In genomic region chr12:93183940-93184663, GRCh38 we compare ENCODE assay signal across 8 cellular contexts.
A peak's percentile ranks its signal among the peaks of the same experiment; 100 is the strongest.
DNase-seq lines count a peak whose midpoint lies in the region; ATAC-seq and TF ChIP-seq lines count a peak whose summit lies in the region.

No MANE protein-coding gene starts in this region.

- intact Hi-C loops in body of pancreas (cut with DNase I): no loop called here
- intact Hi-C loops in A673 (cut with micrococcal nuclease; ENCODE audit: unreplicated experiment): no loop called here

- no peaks in the 10 kb centered on the region for H3K79me2 ChIP-seq in DOHH2 (ENCODE audit: control insufficient read depth, low read length)

- H3K4me1 ChIP-seq in DOHH2 (ENCODE audit: control insufficient read depth, low read length): peaks cover 52% of the 10 kb centered on the region
- H3K4me1 ChIP-seq in body of pancreas: no peaks in the 10 kb centered on the region
- H3K4me1 ChIP-seq in muscle layer of colon (ENCODE audit: insufficient read depth, low read length): peaks cover 43% of the 10 kb centered on the region
- H3K4me1 ChIP-seq in A673 (ENCODE audit: insufficient read depth, low read length, poor library complexity, severe bottlenecking): no peaks in the 10 kb centered on the region

- H3K27ac ChIP-seq in DOHH2 (ENCODE audit: low read depth, low read length) (peak overlapping the region; percentile 78), body of pancreas (peak overlapping the region in 2 of 4 donors; percentile 10 to 24), muscle layer of colon (ENCODE audit: low read depth, low read length) (peak overlapping the region; percentile 79), A673 (ENCODE audit: low read depth, low read length, poor library complexity, severe bottlenecking) (no peak overlapping the region)

- peak overlapping the region; percentile 81 for H3K4me2 ChIP-seq in DOHH2 (ENCODE audit: low read length)

- H3K9me3 ChIP-seq in DOHH2 (ENCODE audit: control insufficient read depth, insufficient read depth, low read length) (no peaks in the 10 kb centered on the region), body of pancreas (no peaks in the 10 kb centered on the region), muscle layer of colon (ENCODE audit: low read length) (no peaks in the 10 kb centered on the region), A673 (ENCODE audit: low read depth, low read length, poor library complexity, severe bottlenecking) (no peaks in the 10 kb centered on the region)

- no peak overlapping the region for H3K9ac ChIP-seq in muscle layer of colon (ENCODE audit: low read length)

- TF ChIP-seq CTCF in DOHH2 (IDR thresholded peaks at IDR 0.05; ENCODE audit: low read depth, low read length, poor library complexity, severe bottlenecking) (no peak), body of pancreas (IDR thresholded peaks at IDR 0.05) (no peak), A673 (conservative IDR thresholded peaks at IDR 0.05; ENCODE audit: low read depth, low read length) (no peak)

- ATAC-seq in GM19468 (IDR thresholded peaks at IDR 0.05; ENCODE audit: extremely low read depth, unreplicated experiment) (peak; percentile 45), HG03571 (IDR thresholded peaks at IDR 0.05; ENCODE audit: unreplicated experiment) (peak; percentile 81), body of pancreas (peak; percentile 38)

- H3K4me3 ChIP-seq in DOHH2 (ENCODE audit: low read length): peak overlapping the region; percentile 59
- no peak overlapping the region for H3K4me3 ChIP-seq in body of pancreas
- H3K4me3 ChIP-seq in muscle layer of colon (ENCODE audit: low read depth in 1 of 2, low read length in 2 of 2): peak overlapping the region in 1 of 2 donors; percentile 1
- H3K4me3 ChIP-seq in A673 (ENCODE audit: low read depth, low read length, poor library complexity, severe bottlenecking): no peak overlapping the region

- no peaks in the 10 kb centered on the region for H3F3A ChIP-seq in DOHH2 (ENCODE audit: control insufficient read depth, insufficient read depth)

- H3K27me3 ChIP-seq in DOHH2 (ENCODE audit: control insufficient read depth, low read length) (no peaks in the 10 kb centered on the region), body of pancreas (no peaks in the 10 kb centered on the region), muscle layer of colon (ENCODE audit: control insufficient read depth in 1 of 2, insufficient read depth in 2 of 2, low read length in 2 of 2) (no peaks in the 10 kb centered on the region), A673 (replicated peaks; ENCODE audit: insufficient read depth, low read depth, low read length, poor library complexity) (no peaks in the 10 kb centered on the region)

- 44 to 50% methylated on average over 5 of the region's 5 CpGs for WGBS in body of pancreas, 2 donors

- DNase-seq in body of pancreas (peak in 2 of 4 donors; percentile 22 to 25), A673 (ENCODE audit: low spot score) (no peak)
- no peak for DNase-seq in effector CD4-positive, alpha-beta T cell
- no peak for DNase-seq in stimulated activated CD4-positive, alpha-beta T cell treated with anti-CD3 and anti-CD28 coated beads, Interleukin-12 subunit alpha, Interleukin-12 subunit beta, amount 100 ng/mL, for 4 hours

- H3K36me3 ChIP-seq in DOHH2 (ENCODE audit: control insufficient read depth, low read length): no peaks in the 10 kb centered on the region
- no peaks in the 10 kb centered on the region for H3K36me3 ChIP-seq in body of pancreas (replicated peaks in 1 of 2; ENCODE audit: insufficient read depth in 1 of 2, low read depth in 2 of 2)
- H3K36me3 ChIP-seq in muscle layer of colon (ENCODE audit: insufficient read depth, low read length): no peaks in the 10 kb centered on the region
- no peaks in the 10 kb centered on the region for H3K36me3 ChIP-seq in A673 (ENCODE audit: insufficient read depth, low read length, poor library complexity, severe bottlenecking)

- TF ChIP-seq POLR2A in body of pancreas (IDR thresholded peaks at IDR 0.05): no peak

- CTCF ChIA-PET in A673 (lab: Charles Lee): no interaction called here

- POLR2A ChIA-PET in A673 (lab: Charles Lee; ENCODE audit: low non-redundant PET): no interaction called here

- H3K9me2 ChIP-seq in DOHH2 (replicated peaks; ENCODE audit: control insufficient read depth, low read length): no peaks in the 10 kb centered on the region

- BruUV-seq in A673 (replicated peaks; lab: Mats Ljungman, UMichigan): no TSS peak

- H4K20me1 ChIP-seq in DOHH2 (ENCODE audit: control insufficient read depth, insufficient read depth, low read depth, low read length): no peaks in the 10 kb centered on the region
